8 cellular contexts compared by ENCODE assay signal in genomic region chr10:26438534-26439269, GRCh38. TPM values are rescaled to one million over a fixed set of nuclear protein-coding genes. Genes with fewer than 3 reads are reported as not detected.
DNase-seq lines count a peak whose midpoint lies in the region; ATAC-seq lines count a peak whose summit lies in the region.

No MANE protein-coding gene starts in this region.

- H3K36me3 ChIP-seq in CD4-positive, CD25-positive, alpha-beta regulatory T cell (ENCODE audit: control insufficient read depth, insufficient read depth, low read length): peaks cover 5% of the 10 kb centered on the region
- H3K36me3 ChIP-seq in MG63: no peaks in the 10 kb centered on the region

- H3K4me3 Mint-ChIP-seq in CD4-positive, CD25-positive, alpha-beta regulatory T cell: peak overlapping the region; percentile 95 to 99 (median 98)
- H3K4me3 Mint-ChIP-seq in activated T-cell treated with anti-CD3 and anti-CD28 coated beads, Interleukin-2, amount 50 U/mL, for 4 hours: peak overlapping the region; percentile 94

- peak overlapping the region; percentile 88 for H3K27ac ChIP-seq in CD4-positive, CD25-positive, alpha-beta regulatory T cell (ENCODE audit: insufficient read depth, low read length, poor library complexity, severe bottlenecking)
- peak overlapping the region; percentile 70 to 99 (median 87) for H3K27ac ChIP-seq in skin epidermis

- H3K27me3 ChIP-seq in CD4-positive, CD25-positive, alpha-beta regulatory T cell (ENCODE audit: control insufficient read depth, insufficient read depth, low read length): no peaks in the 10 kb centered on the region
- no peaks in the 10 kb centered on the region; the same call in 1 of the 2 replicates for H3K27me3 ChIP-seq in MG63

- peak overlapping the region; percentile 97 to 98 (median 97) for H3K27ac Mint-ChIP-seq in CD4-positive, CD25-positive, alpha-beta regulatory T cell

- peaks cover 9% of the 10 kb centered on the region for H3K36me3 Mint-ChIP-seq in CD4-positive, CD25-positive, alpha-beta regulatory T cell
- peaks cover 4% of the 10 kb centered on the region for H3K36me3 Mint-ChIP-seq in activated T-cell treated with anti-CD3 and anti-CD28 coated beads, Interleukin-2, amount 50 U/mL, for 4 hours (ENCODE audit: insufficient read depth)

- peaks cover 59% of the 10 kb centered on the region for H3K4me1 ChIP-seq in CD4-positive, CD25-positive, alpha-beta regulatory T cell (ENCODE audit: control insufficient read depth, insufficient read depth, low read length, poor library complexity, severe bottlenecking)

- peak overlapping the region; percentile 95 for H3K4me3 ChIP-seq in CD4-positive, CD25-positive, alpha-beta regulatory T cell (ENCODE audit: low read depth, low read length)
- H3K4me3 ChIP-seq in MG63 (0 out of 2 replicates have a peak overlapping the region, but pooled peaks have one; percentile 9), skin epidermis (peak overlapping the region; percentile 39 to 74 (median 44))

- H3K4me1 Mint-ChIP-seq in CD4-positive, CD25-positive, alpha-beta regulatory T cell: peaks cover 17 to 56% (median 37%) of the 10 kb centered on the region in 4 donors
- peaks cover 50% of the 10 kb centered on the region for H3K4me1 Mint-ChIP-seq in activated T-cell treated with anti-CD3 and anti-CD28 coated beads, Interleukin-2, amount 50 U/mL, for 4 hours (ENCODE audit: low read depth)

- no peaks in the 10 kb centered on the region for H3K27me3 Mint-ChIP-seq in CD4-positive, CD25-positive, alpha-beta regulatory T cell
- no peaks in the 10 kb centered on the region for H3K27me3 Mint-ChIP-seq in activated T-cell treated with anti-CD3 and anti-CD28 coated beads, Interleukin-2, amount 50 U/mL, for 4 hours (ENCODE audit: low read depth)

- peaks cover 0 to under 1% (median 0%) of the 10 kb centered on the region in 7 donors for H3K9me3 Mint-ChIP-seq in CD4-positive, CD25-positive, alpha-beta regulatory T cell
- H3K9me3 Mint-ChIP-seq in activated T-cell treated with anti-CD3 and anti-CD28 coated beads, Interleukin-2, amount 50 U/mL, for 4 hours: no peaks in the 10 kb centered on the region

- intact Hi-C loops in Right ventricle myocardium superior (cut with DNase I): no loop called here

- H3K9me3 ChIP-seq in CD4-positive, CD25-positive, alpha-beta regulatory T cell (ENCODE audit: control insufficient read depth in 2 of 2, low read length in 2 of 2): no peaks in the 10 kb centered on the region
- H3K9me3 ChIP-seq in MG63: no peaks in the 10 kb centered on the region

- DNase-seq in CD4-positive, CD25-positive, alpha-beta regulatory T cell: peak; percentile 51 to 82 (median 66)
- peak; percentile 14 for DNase-seq in MG63
- peak; percentile 74 for DNase-seq in activated T-cell treated with anti-CD3 and anti-CD28 coated beads, Interleukin-2, amount 50 U/mL, for 4 hours
- DNase-seq in Right ventricle myocardium superior: peak; percentile 71
- DNase-seq in NCI-H2107 treated with DMSO at 0.1 percent for 48 hours (lab: John Stamatoyannopoulos, UW; ENCODE audit: unreplicated experiment): no peak
- no peak for DNase-seq in NCI-H1436 treated with DMSO at 0.1 percent for 48 hours (lab: John Stamatoyannopoulos, UW)

- peak; percentile 75 to 76 for ATAC-seq in CD4-positive, CD25-positive, alpha-beta regulatory T cell (ENCODE audit: low read depth in 2 of 2)
- ATAC-seq in GM21515 (IDR thresholded peaks at IDR 0.05; ENCODE audit: unreplicated experiment): peak; percentile 50
- peak; percentile 75 to 89 for ATAC-seq in activated T-cell treated with anti-CD3 and anti-CD28 coated beads, Interleukin-2, amount 50 U/mL, for 4 hours
- peak; percentile 81 for ATAC-seq in Right ventricle myocardium superior (ENCODE audit: poor library complexity)

RNA-seq across cellular contexts. Expression of gene APBB1IP, which starts 0.6 kb away (rescaled TPM):
- 86.4 TPM for total RNA-seq in CD4-positive, CD25-positive, alpha-beta regulatory T cell
- 10 to 100 TPM; 44.1 to 56.0 (median 50.3) TPM for polyA plus RNA-seq in CD4-positive, CD25-positive, alpha-beta regulatory T cell
- total RNA-seq in MG63 (2014; rRNA removed; shearing (Covaris generic); ENCODE audit: low replicate concordance): not detected in 2 replicates
- total RNA-seq in activated T-cell treated with anti-CD3 and anti-CD28 coated beads, Interleukin-2, amount 50 U/mL, for 4 hours: 10 to 100 TPM; 40.6 to 44.8 (median 41.8) TPM
- total RNA-seq in Right ventricle myocardium superior: 3.3 TPM

Comparison
In these comparisons a context has a peak if more than half of its experiments do, and no peak if none do; other contexts are left out.
1. DNase-seq: peak in CD4-positive, CD25-positive, alpha-beta regulatory T cell (3 of 3), MG63 (single experiment), activated T-cell treated with anti-CD3 and anti-CD28 coated beads, Interleukin-2, amount 50 U/mL, for 4 hours (single experiment) and Right ventricle myocardium superior (single experiment); none in NCI-H2107 treated with DMSO at 0.1 percent for 48 hours (single experiment) and NCI-H1436 treated with DMSO at 0.1 percent for 48 hours (single experiment).
2. H3K4me3 ChIP-seq: peak in every context shown above with its lines; median percentile 95 in CD4-positive, CD25-positive, alpha-beta regulatory T cell; 44 in skin epidermis; 9 in MG63.
3. Peak in every context shown above with its lines, with median percentiles within 50 percentile points of each other: ATAC-seq.